Comparison of ENCODE assay signal across 9 cellular contexts in genomic region chr4:71004281-71004851, GRCh38. TPM values are rescaled to one million over a fixed set of nuclear protein-coding genes. Genes with fewer than 3 reads are reported as not detected.
A peak's percentile ranks its signal among the peaks of the same experiment; 100 is the strongest.
DNase-seq lines count a peak whose midpoint lies in the region; ATAC-seq, FAIRE-seq and TF ChIP-seq lines count a peak whose summit lies in the region.
"Had no signal": no experiment of that assay in that cellular context is flagged by ENCODE, and none has a peak within 500 bp of the region (broad histone marks: within the 10 kb centered on the region; RNA-seq: fewer than 3 reads in every experiment).

No MANE protein-coding gene starts in this region.

- H3K4me1 ChIP-seq in kidney (ENCODE audit: control insufficient read depth in 1 of 2, insufficient read depth in 1 of 2, low read depth in 1 of 2, low read length in 2 of 2) (no peaks in the 10 kb centered on the region), trophoblast cell (ENCODE audit: control insufficient read depth in 1 of 2, insufficient read depth in 2 of 2, low read length in 2 of 2) (no peaks in the 10 kb centered on the region), prostate gland (replicated peaks) (no peaks in the 10 kb centered on the region)
- H3K4me1 ChIP-seq: SJCRH30 had no signal

- peak; percentile 37 for ATAC-seq in HG02798 (IDR thresholded peaks at IDR 0.05; ENCODE audit: poor library complexity, unreplicated experiment)
- ATAC-seq in esophagus mucosa, result no peak

- no peak overlapping the region for H3K4me2 ChIP-seq in trophoblast cell (ENCODE audit: low read length)

- WGBS in trophoblast cell (ENCODE audit: extremely low coverage, insufficient coverage, insufficient read length), result no CpG with 5 or more reads among the region's 7 CpGs
- WGBS in prostate gland, result 69% methylated on average over 7 of the region's 7 CpGs

- TF ChIP-seq CTCF in GM12865 (IDR thresholded peaks at IDR 0.05; ENCODE audit: insufficient read depth, low read depth, low read length, missing control alignments), result no peak
- TF ChIP-seq CTCF in kidney (IDR thresholded peaks at IDR 0.05; ENCODE audit: borderline replicate concordance, extremely low read depth, insufficient read depth), result no peak
- TF ChIP-seq CTCF in prostate gland (IDR thresholded peaks at IDR 0.05), result no peak

- H3K27me3 ChIP-seq in trophoblast cell (ENCODE audit: insufficient read depth, low read length) (no peaks in the 10 kb centered on the region), prostate gland (replicated peaks; ENCODE audit: insufficient read depth) (no peaks in the 10 kb centered on the region)
- H3K27me3 ChIP-seq: SJCRH30 had no signal

- no peak overlapping the region for H3K4ac ChIP-seq in trophoblast cell (ENCODE audit: low read depth, low read length)

- DNase-seq in GM12865 (ENCODE audit: low read depth), result peak; percentile 78
- peak; percentile 56 for DNase-seq in activated CD4-positive, alpha-beta T cell treated with anti-CD3 and anti-CD28 coated beads for 48 hours
- DNase-seq in kidney, result peak; percentile 66
- DNase-seq in NCI-H345 treated with DMSO at 0.1 percent for 48 hours (lab: John Stamatoyannopoulos, UW; ENCODE audit: unreplicated experiment), result no peak
- no peak for DNase-seq in trophoblast cell
- no peak for DNase-seq in prostate gland (ENCODE audit: low spot score)
- DNase-seq: SJCRH30 had no signal

- no peaks in the 10 kb centered on the region for H3K36me3 ChIP-seq in kidney (ENCODE audit: control insufficient read depth in 1 of 2, insufficient read depth in 2 of 2, low read length in 2 of 2)
- H3K36me3 ChIP-seq in trophoblast cell (ENCODE audit: control insufficient read depth in 1 of 2, insufficient read depth in 2 of 2, low read length in 2 of 2), result peaks cover 0 to 1% of the 10 kb centered on the region in 2 experiments
- H3K36me3 ChIP-seq in prostate gland, result no peaks in the 10 kb centered on the region

- no peak overlapping the region for H2BK5ac ChIP-seq in trophoblast cell (ENCODE audit: low read depth, low read length, poor library complexity)

- H3K27ac ChIP-seq in kidney (ENCODE audit: low read depth in 2 of 2, low read length in 2 of 2) (no peak overlapping the region), trophoblast cell (ENCODE audit: low read depth, low read length) (no peak overlapping the region), prostate gland (no peak overlapping the region)
- H3K27ac ChIP-seq: SJCRH30 had no signal

- no peak overlapping the region for H2AK5ac ChIP-seq in trophoblast cell (ENCODE audit: low read length)

- H3K9me3 ChIP-seq in kidney (ENCODE audit: control insufficient read depth in 1 of 2, low read length in 2 of 2) (no peaks in the 10 kb centered on the region), trophoblast cell (ENCODE audit: insufficient read depth, low read depth, low read length) (no peaks in the 10 kb centered on the region), prostate gland (no peaks in the 10 kb centered on the region)

- intact Hi-C loops in kidney (cut with DNase I), result no loop called here
- intact Hi-C loops in prostate gland (cut with DNase I), result no loop called here

- no peak overlapping the region for H3K14ac ChIP-seq in trophoblast cell (ENCODE audit: low read length)

- H2BK12ac ChIP-seq in trophoblast cell (ENCODE audit: low read length), result no peak overlapping the region

- no peak overlapping the region for H4K12ac ChIP-seq in trophoblast cell (ENCODE audit: low read depth, low read length)

- H4K8ac ChIP-seq in trophoblast cell (ENCODE audit: low read depth, low read length), result no peak overlapping the region

- no peak overlapping the region for H3K18ac ChIP-seq in trophoblast cell (ENCODE audit: low read length)

- H3K4me3 ChIP-seq in GM12865 (ENCODE audit: low read depth, low read length), result peak overlapping the region; percentile 23
- no peak overlapping the region for H3K4me3 ChIP-seq in kidney (ENCODE audit: low read length in 2 of 2)
- no peak overlapping the region for H3K4me3 ChIP-seq in trophoblast cell (ENCODE audit: low read depth, low read length)
- H3K4me3 ChIP-seq in prostate gland, result no peak overlapping the region
- H3K4me3 ChIP-seq: SJCRH30 had no signal

- H3K23ac ChIP-seq in trophoblast cell (ENCODE audit: low read length), result no peak overlapping the region

- no peak overlapping the region for H2AFZ ChIP-seq in trophoblast cell (ENCODE audit: insufficient read depth, low read length, poor library complexity)

- H3K79me2 ChIP-seq in trophoblast cell (ENCODE audit: control insufficient read depth, insufficient read depth, low read length, poor library complexity), result no peaks in the 10 kb centered on the region

- no peak overlapping the region for H2BK120ac ChIP-seq in trophoblast cell (ENCODE audit: insufficient read depth, low read length, poor library complexity)

- H3K79me1 ChIP-seq in trophoblast cell (ENCODE audit: low read length), result no peaks in the 10 kb centered on the region

- H3K9ac ChIP-seq in kidney (ENCODE audit: low read length in 2 of 2), result no peak overlapping the region
- H3K9ac ChIP-seq in trophoblast cell (ENCODE audit: low read length), result no peak overlapping the region

- TF ChIP-seq POLR2A in prostate gland (IDR thresholded peaks at IDR 0.05), result no peak

- no peak for FAIRE-seq in kidney (lab: Jason Lieb, UNC)

- H4K91ac ChIP-seq in trophoblast cell (ENCODE audit: low read depth, low read length), result no peak overlapping the region

RNA-seq across cellular contexts. Expression of gene DCK, which starts 10.9 kb away (rescaled TPM):
- 15.2 TPM for total RNA-seq in kidney
- 5.5 TPM for polyA plus RNA-seq in kidney (ENCODE audit: insufficient read depth, low read depth, low replicate concordance)
- 6.8 and 7.1 TPM in 2 replicates for polyA plus RNA-seq in trophoblast cell (2013)
- 9.5 TPM for total RNA-seq in esophagus mucosa
- 10 to 100 TPM; 14.0 to 17.0 TPM for total RNA-seq in prostate gland

Comparison
In these comparisons a context has a peak if more than half of its experiments do, and no peak if none do; other contexts are left out.
1. DNase-seq: peak in GM12865 (single experiment), activated CD4-positive, alpha-beta T cell treated with anti-CD3 and anti-CD28 coated beads for 48 hours (single experiment) and kidney (single experiment); none in NCI-H345 treated with DMSO at 0.1 percent for 48 hours (single experiment), trophoblast cell (0 of 2) and prostate gland (single experiment).